14 cellular contexts compared by ENCODE assay signal in the genomic region with DNA sequence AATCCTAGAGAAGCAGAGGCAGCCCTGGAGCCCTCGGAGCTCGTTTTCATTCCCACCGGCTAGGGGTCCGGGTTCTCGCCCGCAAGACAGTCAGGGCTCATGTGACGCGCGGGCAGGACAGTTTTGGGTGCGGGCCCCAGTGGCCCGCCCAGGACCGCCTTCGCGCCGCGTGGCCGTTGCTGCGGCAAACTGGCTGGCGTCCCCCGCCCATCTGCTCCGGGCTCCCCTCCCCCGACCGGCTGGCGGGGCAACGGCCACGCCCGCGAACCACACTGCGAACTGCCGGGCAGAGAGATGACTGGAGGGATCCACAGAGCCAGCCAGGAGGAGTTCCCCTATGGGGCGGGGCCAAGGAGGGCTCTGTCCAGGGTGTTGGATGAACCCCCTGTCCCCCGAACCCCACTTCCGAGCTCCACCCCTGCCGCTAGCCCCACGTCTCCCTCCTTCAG. TPM values are rescaled to one million over a fixed set of nuclear protein-coding genes. Genes with fewer than 3 reads are reported as not detected.
DNase-seq lines count a peak whose midpoint lies in the region; ATAC-seq lines count a peak whose summit lies in the region.
"Had no signal": no experiment of that assay in that cellular context is flagged by ENCODE, and none has a peak within 500 bp of the region (broad histone marks: within the 10 kb centered on the region; RNA-seq: fewer than 3 reads in every experiment).

No MANE protein-coding gene starts in this region.

- no peaks in the 10 kb centered on the region for H3K9me3 Mint-ChIP-seq in activated naive CD4-positive, alpha-beta T cell treated with anti-CD3 and anti-CD28 coated beads, Interleukin-2, amount 10 ng/mL, durations not matched to agents 7 days and 5 days
- no peaks in the 10 kb centered on the region for H3K9me3 Mint-ChIP-seq in activated naive CD8-positive, alpha-beta T cell treated with anti-CD3 and anti-CD28 coated beads for 36 hours
- H3K9me3 Mint-ChIP-seq in stimulated activated effector memory CD8-positive, alpha-beta T cell treated with anti-CD3 and anti-CD28 coated beads, Interleukin-12 subunit alpha, Interleukin-12 subunit beta, amount 100 ng/mL, for 72 hours, result no peaks in the 10 kb centered on the region
- no peaks in the 10 kb centered on the region for H3K9me3 Mint-ChIP-seq in naive thymus-derived CD8-positive, alpha-beta T cell
- H3K9me3 Mint-ChIP-seq: HFFc6 had no signal

- peak; percentile 41 for DNase-seq in activated naive CD4-positive, alpha-beta T cell treated with anti-CD3 and anti-CD28 coated beads, Interleukin-2, amount 10 ng/mL, durations not matched to agents 7 days and 5 days
- no peak for DNase-seq in activated naive CD4-positive, alpha-beta T cell (lab: John Stamatoyannopoulos, UW)
- peak; percentile 20 for DNase-seq in activated naive CD8-positive, alpha-beta T cell treated with anti-CD3 and anti-CD28 coated beads for 36 hours
- DNase-seq in stimulated activated effector memory CD8-positive, alpha-beta T cell treated with anti-CD3 and anti-CD28 coated beads, Interleukin-12 subunit alpha, Interleukin-12 subunit beta, amount 100 ng/mL, for 72 hours (ENCODE audit: low spot score in 2 of 2), result no peak
- DNase-seq in naive thymus-derived CD8-positive, alpha-beta T cell, result no peak
- DNase-seq: ACHN; activated gamma-delta T cell; effector CD4-positive, alpha-beta T cell; HFFc6; NCI-H146 had no signal

- no peak overlapping the region for H3K27ac ChIP-seq in iPS-20b (ENCODE audit: low read length)

- H3K9ac ChIP-seq in iPS-20b (ENCODE audit: low read depth, low read length), result no peak overlapping the region

- no peak overlapping the region for H3K27ac Mint-ChIP-seq in activated naive CD4-positive, alpha-beta T cell treated with anti-CD3 and anti-CD28 coated beads, Interleukin-2, amount 10 ng/mL, durations not matched to agents 7 days and 5 days
- no peak overlapping the region for H3K27ac Mint-ChIP-seq in activated naive CD8-positive, alpha-beta T cell treated with anti-CD3 and anti-CD28 coated beads for 36 hours
- H3K27ac Mint-ChIP-seq in stimulated activated effector memory CD8-positive, alpha-beta T cell treated with anti-CD3 and anti-CD28 coated beads, Interleukin-12 subunit alpha, Interleukin-12 subunit beta, amount 100 ng/mL, for 72 hours, result no peak overlapping the region
- H3K27ac Mint-ChIP-seq in naive thymus-derived CD8-positive, alpha-beta T cell, result no peak overlapping the region
- H3K27ac Mint-ChIP-seq: HFFc6 had no signal

- peak overlapping the region; percentile 43; the same call in 1 of the 2 replicates for H3K4me3 ChIP-seq in iPS-20b (ENCODE audit: low read length)

- H3K4me3 Mint-ChIP-seq in activated naive CD4-positive, alpha-beta T cell treated with anti-CD3 and anti-CD28 coated beads, Interleukin-2, amount 10 ng/mL, durations not matched to agents 7 days and 5 days, result no peak overlapping the region
- no peak overlapping the region for H3K4me3 Mint-ChIP-seq in activated naive CD8-positive, alpha-beta T cell treated with anti-CD3 and anti-CD28 coated beads for 36 hours
- peak overlapping the region; percentile 59 for H3K4me3 Mint-ChIP-seq in stimulated activated effector memory CD8-positive, alpha-beta T cell treated with anti-CD3 and anti-CD28 coated beads, Interleukin-12 subunit alpha, Interleukin-12 subunit beta, amount 100 ng/mL, for 72 hours
- peak overlapping the region in 5 of 10 donors; percentile 18 to 61 (median 33) for H3K4me3 Mint-ChIP-seq in naive thymus-derived CD8-positive, alpha-beta T cell
- H3K4me3 Mint-ChIP-seq: HFFc6 had no signal

- POLR2A ChIA-PET in naive thymus-derived CD8-positive, alpha-beta T cell (lab: Charles Lee), result interaction anchor here (0.6 kb wide), 1 partner anchor 125 kb away, joined by 4 read pairs; no protein-coding TSS in a partner anchor

- H3K27me3 Mint-ChIP-seq in activated naive CD4-positive, alpha-beta T cell treated with anti-CD3 and anti-CD28 coated beads, Interleukin-2, amount 10 ng/mL, durations not matched to agents 7 days and 5 days, result peaks cover 97% of the 10 kb centered on the region
- peaks cover 81% of the 10 kb centered on the region for H3K27me3 Mint-ChIP-seq in activated naive CD8-positive, alpha-beta T cell treated with anti-CD3 and anti-CD28 coated beads for 36 hours
- H3K27me3 Mint-ChIP-seq in naive thymus-derived CD8-positive, alpha-beta T cell, result peaks cover 23 to 77% (median 38%) of the 10 kb centered on the region in 5 donors

- H3K4me1 Mint-ChIP-seq in activated naive CD4-positive, alpha-beta T cell treated with anti-CD3 and anti-CD28 coated beads, Interleukin-2, amount 10 ng/mL, durations not matched to agents 7 days and 5 days, result peaks cover 26% of the 10 kb centered on the region
- peaks cover 4% of the 10 kb centered on the region for H3K4me1 Mint-ChIP-seq in activated naive CD8-positive, alpha-beta T cell treated with anti-CD3 and anti-CD28 coated beads for 36 hours
- peaks cover 19% of the 10 kb centered on the region for H3K4me1 Mint-ChIP-seq in stimulated activated effector memory CD8-positive, alpha-beta T cell treated with anti-CD3 and anti-CD28 coated beads, Interleukin-12 subunit alpha, Interleukin-12 subunit beta, amount 100 ng/mL, for 72 hours
- peaks cover 7 to 22% (median 19%) of the 10 kb centered on the region in 4 donors for H3K4me1 Mint-ChIP-seq in naive thymus-derived CD8-positive, alpha-beta T cell

- H3K36me3 Mint-ChIP-seq in activated naive CD4-positive, alpha-beta T cell treated with anti-CD3 and anti-CD28 coated beads, Interleukin-2, amount 10 ng/mL, durations not matched to agents 7 days and 5 days, result no peaks in the 10 kb centered on the region
- H3K36me3 Mint-ChIP-seq in activated naive CD8-positive, alpha-beta T cell treated with anti-CD3 and anti-CD28 coated beads for 36 hours, result no peaks in the 10 kb centered on the region
- H3K36me3 Mint-ChIP-seq in stimulated activated effector memory CD8-positive, alpha-beta T cell treated with anti-CD3 and anti-CD28 coated beads, Interleukin-12 subunit alpha, Interleukin-12 subunit beta, amount 100 ng/mL, for 72 hours, result no peaks in the 10 kb centered on the region
- H3K36me3 Mint-ChIP-seq in naive thymus-derived CD8-positive, alpha-beta T cell, result no peaks in the 10 kb centered on the region

- no peaks in the 10 kb centered on the region for H3K9me3 ChIP-seq in iPS-20b (ENCODE audit: insufficient read depth, low read depth, low read length)

- H3K4me1 ChIP-seq in iPS-20b (ENCODE audit: insufficient read depth, low read length), result no peaks in the 10 kb centered on the region

- no peaks in the 10 kb centered on the region for H3K36me3 ChIP-seq in iPS-20b (ENCODE audit: insufficient read depth, low read depth, low read length)

- peaks cover 100% of the 10 kb centered on the region for H3K27me3 ChIP-seq in iPS-20b (ENCODE audit: insufficient read depth, low read length)

- ATAC-seq in stimulated activated effector memory CD8-positive, alpha-beta T cell treated with anti-CD3 and anti-CD28 coated beads, Interleukin-12 subunit alpha, Interleukin-12 subunit beta, amount 100 ng/mL, for 72 hours, result no peak
- ATAC-seq in GM21723 (IDR thresholded peaks at IDR 0.05; ENCODE audit: unreplicated experiment) (no peak), HG02973 (IDR thresholded peaks at IDR 0.05; ENCODE audit: unreplicated experiment) (no peak)
- no peak for ATAC-seq in naive thymus-derived CD8-positive, alpha-beta T cell
- ATAC-seq: activated CD4-positive, CD25-positive, alpha-beta regulatory T cell treated with anti-CD3 and anti-CD28 coated beads, Interleukin-2, amount 50 U/mL, for 24 hours had no signal

- CTCF ChIA-PET in activated naive CD4-positive, alpha-beta T cell treated with anti-CD3 and anti-CD28 coated beads, Interleukin-2, amount 10 ng/mL, durations not matched to agents 7 days and 5 days (lab: Charles Lee), result interaction anchor here (1.2 to 5.6 kb wide), 6 partner anchors 10 to 173 kb away, joined by 3 to 78 read pairs (median 6); no protein-coding TSS in a partner anchor

RNA-seq across cellular contexts. Expression of gene HES2, which starts 0.9 kb away (rescaled TPM):
- not detected for total RNA-seq in activated naive CD8-positive, alpha-beta T cell treated with anti-CD3 and anti-CD28 coated beads for 36 hours
- not detected for total RNA-seq in naive thymus-derived CD8-positive, alpha-beta T cell
- polyA plus RNA-seq in naive thymus-derived CD8-positive, alpha-beta T cell, result not detected

RNA-seq across cellular contexts. Expression of gene ESPN, which starts 4.0 kb away (rescaled TPM):
- total RNA-seq in activated naive CD8-positive, alpha-beta T cell treated with anti-CD3 and anti-CD28 coated beads for 36 hours, result under 1 TPM; 0.39 to 0.44 TPM
- total RNA-seq in naive thymus-derived CD8-positive, alpha-beta T cell, result 1 to 10 TPM; 2.3 to 2.4 TPM
- polyA plus RNA-seq in naive thymus-derived CD8-positive, alpha-beta T cell, result under 1 TPM; 0.12 to 0.81 (median 0.15) TPM
- total RNA-seq: HFFc6 had no signal

RNA-seq across cellular contexts. Expression of gene ACOT7, which starts 27.1 kb away (rescaled TPM):
- total RNA-seq in activated naive CD8-positive, alpha-beta T cell treated with anti-CD3 and anti-CD28 coated beads for 36 hours, result 10 to 100 TPM; 80.8 to 86.2 TPM
- total RNA-seq in naive thymus-derived CD8-positive, alpha-beta T cell, result 1 to 10 TPM; 4.3 to 4.9 TPM
- 1 to 10 TPM; 5.6 to 9.4 (median 7.8) TPM for polyA plus RNA-seq in naive thymus-derived CD8-positive, alpha-beta T cell

RNA-seq across cellular contexts. Expression of gene TNFRSF25, which starts 45.4 kb away (rescaled TPM):
- total RNA-seq in activated naive CD8-positive, alpha-beta T cell treated with anti-CD3 and anti-CD28 coated beads for 36 hours, result 10 to 100 TPM; 64.7 to 67.8 TPM
- total RNA-seq in naive thymus-derived CD8-positive, alpha-beta T cell, result 100 to 1,000 TPM; 378 to 381 TPM
- 10 to 100 TPM in 2 of 3 donors, 1 to 10 TPM in 1; 7.2 to 28.7 (median 10.6) TPM for polyA plus RNA-seq in naive thymus-derived CD8-positive, alpha-beta T cell

Comparison
In these comparisons a context has a peak if more than half of its experiments do, and no peak if none do; other contexts are left out.
1. DNase-seq: peak in activated naive CD4-positive, alpha-beta T cell treated with anti-CD3 and anti-CD28 coated beads, Interleukin-2, amount 10 ng/mL, durations not matched to agents 7 days and 5 days (single experiment) and activated naive CD8-positive, alpha-beta T cell treated with anti-CD3 and anti-CD28 coated beads for 36 hours (single experiment); none in activated naive CD4-positive, alpha-beta T cell (0 of 4), stimulated activated effector memory CD8-positive, alpha-beta T cell treated with anti-CD3 and anti-CD28 coated beads, Interleukin-12 subunit alpha, Interleukin-12 subunit beta, amount 100 ng/mL, for 72 hours (0 of 2) and naive thymus-derived CD8-positive, alpha-beta T cell (0 of 10).
2. RNA of gene ACOT7, which starts 27.1 kb away (total RNA-seq): 80.8 to 86.2 TPM in activated naive CD8-positive, alpha-beta T cell treated with anti-CD3 and anti-CD28 coated beads for 36 hours; 4.3 to 4.9 TPM in naive thymus-derived CD8-positive, alpha-beta T cell; every median in the first group is over 10 times any median in the second.